15 cellular contexts compared by ENCODE assay signal in genomic region chr9:38421498-38422211, GRCh38. TPM values are rescaled to one million over a fixed set of nuclear protein-coding genes. Genes with fewer than 3 reads are reported as not detected.
DNase-seq lines count a peak whose midpoint lies in the region; ATAC-seq and TF ChIP-seq lines count a peak whose summit lies in the region.
"Had no signal": no experiment of that assay in that cellular context is flagged by ENCODE, and none has a peak within 500 bp of the region (broad histone marks: within the 10 kb centered on the region; RNA-seq: fewer than 3 reads in every experiment).

No MANE protein-coding gene starts in this region.

- no peak overlapping the region for H3K4me3 ChIP-seq in mesodermal cell (ENCODE audit: extremely low read depth, insufficient read depth, low read length, poor library complexity, severe bottlenecking)
- H3K4me3 ChIP-seq: BLaER1 had no signal

- ATAC-seq in SK-N-SH treated with all-trans-retinoic acid at 6 μM for 48 hours, result peak; percentile 29
- no peak for ATAC-seq in left lobe of liver
- ATAC-seq: stimulated activated naive CD8-positive, alpha-beta T cell treated with anti-CD3 and anti-CD28 coated beads, Interleukin-15, amount 100 ng/mL, for 72 hours had no signal

- WGBS in mesodermal cell (ENCODE audit: insufficient coverage in 2 of 2), 2 experiments, result 19 to 26% methylated on average over 5 to 8 of the region's 9 CpGs

- H3K27ac ChIP-seq in mesodermal cell (ENCODE audit: low read depth, low read length, severe bottlenecking), result peak overlapping the region; percentile 16
- H3K27ac ChIP-seq: BLaER1 had no signal

- no peaks in the 10 kb centered on the region for H3K9me3 ChIP-seq in mesodermal cell (ENCODE audit: control insufficient read depth, low read length)
- H3K9me3 ChIP-seq: BLaER1 had no signal

- H3K4me1 ChIP-seq in mesodermal cell (ENCODE audit: control insufficient read depth, insufficient read depth, low read length, poor library complexity, severe bottlenecking), result peaks cover 4% of the 10 kb centered on the region

- no peaks in the 10 kb centered on the region for H3K36me3 ChIP-seq in mesodermal cell (ENCODE audit: control insufficient read depth, insufficient read depth, low read length)
- H3K36me3 ChIP-seq: BLaER1 had no signal

- peak; percentile 53 for DNase-seq in DMS79 (lab: John Stamatoyannopoulos, UW)
- DNase-seq in NCI-H146 treated with DMSO at 0.1 percent for 48 hours (lab: John Stamatoyannopoulos, UW; ENCODE audit: unreplicated experiment), result peak; percentile 93
- DNase-seq in GF-D8 (lab: John Stamatoyannopoulos, UW), result no peak
- no peak for DNase-seq in activated CD4-positive, CD25-positive, alpha-beta regulatory T cell treated with anti-CD3 and anti-CD28 coated beads, Interleukin-2, amount 50 U/mL, for 72 hours
- no peak for DNase-seq in GM03348 (ENCODE audit: low spot score)
- DNase-seq in left lobe of liver (ENCODE audit: low spot score), result no peak
- DNase-seq: activated CD4-positive, alpha-beta T cell treated with anti-CD3 and anti-CD28 coated beads, Interleukin-2, amount 10 ng/mL, durations not matched to agents 7 days and 5 days; activated gamma-delta T cell; NCI-H187 treated with DMSO at 0.1 percent for 48 hours; Right ventricle myocardium superior; stimulated activated CD4-positive, alpha-beta T cell treated with anti-CD3 and anti-CD28 coated beads, Interleukin-4, amount 100 ng/mL, for 24 hours; stimulated activated naive CD8-positive, alpha-beta T cell treated with anti-CD3 and anti-CD28 coated beads, Interleukin-15, amount 100 ng/mL, for 72 hours had no signal

TF ChIP-seq in SK-N-SH treated with all-trans-retinoic acid at 6 μM for 48 hours, 23 proteins besides CTCF, POLR2A, EP300 and RAD21:
- 0 out of 2 replicates have a peak, but pooled peaks have one; percentile 8 for TF ChIP-seq CREB5 (CRISPR knock-in tag; IDR thresholded peaks at IDR 0.05; ENCODE audit: low read depth)
- TF ChIP-seq TSHZ2 (CRISPR knock-in tag; IDR thresholded peaks at IDR 0.05), result peak; percentile 66; the same call in 1 of the 2 replicates
- 0 out of 2 replicates have a peak, but pooled peaks have one; percentile 15 for TF ChIP-seq ISL1 (CRISPR knock-in tag; IDR thresholded peaks at IDR 0.05)
- no peak for TF ChIP-seq ZNF565 (CRISPR knock-in tag; conservative IDR thresholded peaks at IDR 0.05; ENCODE audit: low read depth)
- no peak for TF ChIP-seq TOX (CRISPR knock-in tag; IDR thresholded peaks at IDR 0.05; ENCODE audit: borderline replicate concordance)
- peak; percentile 67 for TF ChIP-seq TCF4 (CRISPR knock-in tag; IDR thresholded peaks at IDR 0.05; ENCODE audit: borderline replicate concordance)
- no peak for TF ChIP-seq SNAI2 (CRISPR knock-in tag; IDR thresholded peaks at IDR 0.05)
TF ChIP-seq in SK-N-SH treated with all-trans-retinoic acid at 6 μM for 48 hours: peak in this region for 4.

RNA-seq across cellular contexts. Expression of gene IGFBPL1, which starts 2.6 kb away (rescaled TPM):
- 20.3 TPM for polyA plus RNA-seq in mesodermal cell (2013, experiment 1 of 2)
- polyA plus RNA-seq in mesodermal cell (2013, experiment 2 of 2), result 11.4 TPM
- not detected for total RNA-seq in left lobe of liver
- total RNA-seq: activated CD4-positive, alpha-beta T cell treated with anti-CD3 and anti-CD28 coated beads, Interleukin-2, amount 10 ng/mL, durations not matched to agents 7 days and 5 days; Right ventricle myocardium superior had no signal

RNA-seq across cellular contexts. Expression of gene ALDH1B1, which starts 29.2 kb away (rescaled TPM):
- polyA plus RNA-seq in mesodermal cell (2013, experiment 1 of 2), result 15.2 TPM
- polyA plus RNA-seq in mesodermal cell (2013, experiment 2 of 2), result 14.0 TPM
- 53.7 TPM for total RNA-seq in left lobe of liver

Comparison
In these comparisons a context has a peak if more than half of its experiments do, and no peak if none do; other contexts are left out.
1. DNase-seq: peak in DMS79 (single experiment) and NCI-H146 treated with DMSO at 0.1 percent for 48 hours (single experiment); none in GF-D8 (single experiment), activated CD4-positive, CD25-positive, alpha-beta regulatory T cell treated with anti-CD3 and anti-CD28 coated beads, Interleukin-2, amount 50 U/mL, for 72 hours (single experiment), GM03348 (single experiment) and left lobe of liver (single experiment).